ENCODE assay signal across 1 cellular context in the genomic region with DNA sequence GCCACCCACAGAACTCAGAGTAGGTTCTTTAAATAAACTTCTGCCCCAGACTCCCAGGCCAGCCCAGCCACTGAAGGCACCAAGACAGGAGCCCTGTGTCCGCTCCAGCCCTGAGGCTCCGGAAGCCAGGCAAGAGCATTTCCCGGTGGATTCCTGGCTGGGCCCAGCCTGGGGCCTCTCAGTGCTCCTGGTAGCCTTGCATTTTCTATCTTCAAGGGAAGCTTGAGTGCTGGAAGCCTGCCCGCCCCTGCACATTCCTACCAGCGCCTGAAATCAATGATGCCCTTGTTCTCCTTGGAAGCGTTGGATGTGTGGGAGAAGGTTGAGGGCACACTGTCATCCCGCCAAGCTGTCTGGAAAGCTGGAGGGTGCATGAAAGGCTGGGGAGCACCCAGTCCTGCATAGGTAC.
TF ChIP-seq lines count a peak whose summit lies in the region.

No MANE protein-coding gene starts in this region.

TF ChIP-seq in HepG2, 621 proteins besides CTCF, POLR2A, EP300 and RAD21 (continued from another document and continues in another):
- TF ChIP-seq TCF7 (IDR thresholded peaks at IDR 0.05; ENCODE audit: low read depth) = 0 out of 2 replicates have a peak, but pooled peaks have one; percentile 15
- peak; percentile 6; the same call in 1 of the 2 replicates for TF ChIP-seq FOXP4 (CRISPR knock-in tag; IDR thresholded peaks at IDR 0.05)
- TF ChIP-seq ZNF713 (CRISPR knock-in tag; IDR thresholded peaks at IDR 0.05) = no peak
- TF ChIP-seq KLF11 (CRISPR knock-in tag; IDR thresholded peaks at IDR 0.05) = no peak
- no peak for TF ChIP-seq MIER2 (CRISPR knock-in tag; IDR thresholded peaks at IDR 0.05)
- TF ChIP-seq MXI1 (IDR thresholded peaks at IDR 0.05; ENCODE audit: borderline replicate concordance, low read depth, low read length) = no peak
- TF ChIP-seq, protein P1, sequence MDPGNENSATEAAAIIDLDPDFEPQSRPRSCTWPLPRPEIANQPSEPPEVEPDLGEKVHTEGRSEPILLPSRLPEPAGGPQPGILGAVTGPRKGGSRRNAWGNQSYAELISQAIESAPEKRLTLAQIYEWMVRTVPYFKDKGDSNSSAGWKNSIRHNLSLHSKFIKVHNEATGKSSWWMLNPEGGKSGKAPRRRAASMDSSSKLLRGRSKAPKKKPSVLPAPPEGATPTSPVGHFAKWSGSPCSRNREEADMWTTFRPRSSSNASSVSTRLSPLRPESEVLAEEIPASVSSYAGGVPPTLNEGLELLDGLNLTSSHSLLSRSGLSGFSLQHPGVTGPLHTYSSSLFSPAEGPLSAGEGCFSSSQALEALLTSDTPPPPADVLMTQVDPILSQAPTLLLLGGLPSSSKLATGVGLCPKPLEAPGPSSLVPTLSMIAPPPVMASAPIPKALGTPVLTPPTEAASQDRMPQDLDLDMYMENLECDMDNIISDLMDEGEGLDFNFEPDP (CRISPR knock-in tag; conservative IDR thresholded peaks at IDR 0.05) = no peak
- TF ChIP-seq CEBPG (CRISPR knock-in tag; IDR thresholded peaks at IDR 0.05) = 0 out of 2 replicates have a peak, but pooled peaks have one; percentile 4
- no peak for TF ChIP-seq MLLT10 (CRISPR knock-in tag; IDR thresholded peaks at IDR 0.05)
- TF ChIP-seq, protein P2, sequence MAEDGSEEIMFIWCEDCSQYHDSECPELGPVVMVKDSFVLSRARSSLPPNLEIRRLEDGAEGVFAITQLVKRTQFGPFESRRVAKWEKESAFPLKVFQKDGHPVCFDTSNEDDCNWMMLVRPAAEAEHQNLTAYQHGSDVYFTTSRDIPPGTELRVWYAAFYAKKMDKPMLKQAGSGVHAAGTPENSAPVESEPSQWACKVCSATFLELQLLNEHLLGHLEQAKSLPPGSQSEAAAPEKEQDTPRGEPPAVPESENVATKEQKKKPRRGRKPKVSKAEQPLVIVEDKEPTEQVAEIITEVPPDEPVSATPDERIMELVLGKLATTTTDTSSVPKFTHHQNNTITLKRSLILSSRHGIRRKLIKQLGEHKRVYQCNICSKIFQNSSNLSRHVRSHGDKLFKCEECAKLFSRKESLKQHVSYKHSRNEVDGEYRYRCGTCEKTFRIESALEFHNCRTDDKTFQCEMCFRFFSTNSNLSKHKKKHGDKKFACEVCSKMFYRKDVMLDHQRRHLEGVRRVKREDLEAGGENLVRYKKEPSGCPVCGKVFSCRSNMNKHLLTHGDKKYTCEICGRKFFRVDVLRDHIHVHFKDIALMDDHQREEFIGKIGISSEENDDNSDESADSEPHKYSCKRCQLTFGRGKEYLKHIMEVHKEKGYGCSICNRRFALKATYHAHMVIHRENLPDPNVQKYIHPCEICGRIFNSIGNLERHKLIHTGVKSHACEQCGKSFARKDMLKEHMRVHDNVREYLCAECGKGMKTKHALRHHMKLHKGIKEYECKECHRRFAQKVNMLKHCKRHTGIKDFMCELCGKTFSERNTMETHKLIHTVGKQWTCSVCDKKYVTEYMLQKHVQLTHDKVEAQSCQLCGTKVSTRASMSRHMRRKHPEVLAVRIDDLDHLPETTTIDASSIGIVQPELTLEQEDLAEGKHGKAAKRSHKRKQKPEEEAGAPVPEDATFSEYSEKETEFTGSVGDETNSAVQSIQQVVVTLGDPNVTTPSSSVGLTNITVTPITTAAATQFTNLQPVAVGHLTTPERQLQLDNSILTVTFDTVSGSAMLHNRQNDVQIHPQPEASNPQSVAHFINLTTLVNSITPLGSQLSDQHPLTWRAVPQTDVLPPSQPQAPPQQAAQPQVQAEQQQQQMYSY (CRISPR knock-in tag; IDR thresholded peaks at IDR 0.05) = 0 out of 2 replicates have a peak, but pooled peaks have one; percentile 44
- TF ChIP-seq SCMH1 (CRISPR knock-in tag; IDR thresholded peaks at IDR 0.05; ENCODE audit: borderline replicate concordance) = no peak
- TF ChIP-seq, protein P3, sequence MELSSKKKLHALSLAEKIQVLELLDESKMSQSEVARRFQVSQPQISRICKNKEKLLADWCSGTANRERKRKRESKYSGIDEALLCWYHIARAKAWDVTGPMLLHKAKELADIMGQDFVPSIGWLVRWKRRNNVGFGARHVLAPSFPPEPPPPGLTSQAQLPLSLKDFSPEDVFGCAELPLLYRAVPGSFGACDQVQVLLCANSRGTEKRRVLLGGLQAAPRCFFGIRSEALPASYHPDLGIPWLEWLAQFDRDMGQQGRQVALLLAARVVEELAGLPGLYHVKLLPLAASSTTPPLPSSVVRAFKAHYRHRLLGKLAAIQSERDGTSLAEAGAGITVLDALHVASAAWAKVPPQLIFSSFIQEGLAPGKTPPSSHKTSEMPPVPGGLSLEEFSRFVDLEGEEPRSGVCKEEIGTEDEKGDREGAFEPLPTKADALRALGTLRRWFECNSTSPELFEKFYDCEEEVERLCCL (CRISPR knock-in tag; IDR thresholded peaks at IDR 0.05; ENCODE audit: borderline replicate concordance) = no peak
- TF ChIP-seq HIC2 (CRISPR knock-in tag; IDR thresholded peaks at IDR 0.05; ENCODE audit: low read depth) = peak; percentile 16; the same call in 1 of the 2 replicates
- peak; percentile 88 for TF ChIP-seq TEAD3 (CRISPR knock-in tag; optimal IDR thresholded peaks at IDR 0.05; ENCODE audit: borderline replicate concordance)
- TF ChIP-seq ATF2 (CRISPR knock-in tag; IDR thresholded peaks at IDR 0.05) = no peak
- peak; percentile 9; the same call in 1 of the 2 replicates for TF ChIP-seq STAG1 (CRISPR knock-in tag; IDR thresholded peaks at IDR 0.05)
- TF ChIP-seq ZFP91 (CRISPR knock-in tag; IDR thresholded peaks at IDR 0.05; ENCODE audit: borderline replicate concordance) = peak; percentile 59; the same call in 1 of the 2 replicates
- 0 out of 2 replicates have a peak, but pooled peaks have one; percentile 20 for TF ChIP-seq ZNF350 (CRISPR knock-in tag; IDR thresholded peaks at IDR 0.05; ENCODE audit: borderline replicate concordance, low read depth)
- TF ChIP-seq KMT2B (CRISPR knock-in tag; IDR thresholded peaks at IDR 0.05) = no peak
- TF ChIP-seq PHF21A (CRISPR knock-in tag; IDR thresholded peaks at IDR 0.05) = peak; percentile 50; the same call in 1 of the 2 replicates
- no peak for TF ChIP-seq ATF7 (IDR thresholded peaks at IDR 0.05)
- no peak for TF ChIP-seq ATF7 (CRISPR knock-in tag; IDR thresholded peaks at IDR 0.05)
- peak; percentile 55; the same call in 1 of the 2 replicates for TF ChIP-seq KAT8 (CRISPR knock-in tag; IDR thresholded peaks at IDR 0.05)
- TF ChIP-seq HNF1A (IDR thresholded peaks at IDR 0.05; ENCODE audit: low read depth) = no peak
- 0 out of 2 replicates have a peak, but pooled peaks have one; percentile 4 for TF ChIP-seq HNF1A (CRISPR knock-in tag; IDR thresholded peaks at IDR 0.05; ENCODE audit: borderline replicate concordance)
- no peak for TF ChIP-seq SNAI1 (CRISPR knock-in tag; IDR thresholded peaks at IDR 0.05; ENCODE audit: borderline replicate concordance)
- TF ChIP-seq ZNF256 (CRISPR knock-in tag; conservative IDR thresholded peaks at IDR 0.05) = no peak
- no peak for TF ChIP-seq ZNF549 (CRISPR knock-in tag; IDR thresholded peaks at IDR 0.05)
- TF ChIP-seq THAP11 (CRISPR knock-in tag; IDR thresholded peaks at IDR 0.05) = 0 out of 2 replicates have a peak, but pooled peaks have one; percentile 9
- no peak for TF ChIP-seq PRPF4 (IDR thresholded peaks at IDR 0.05; ENCODE audit: low read depth, low read length, poor library complexity, severe bottlenecking)
- TF ChIP-seq ZNF577 (CRISPR knock-in tag; IDR thresholded peaks at IDR 0.05; ENCODE audit: borderline replicate concordance, low read depth) = no peak
- no peak for TF ChIP-seq ZNF260 (CRISPR knock-in tag; IDR thresholded peaks at IDR 0.05; ENCODE audit: borderline replicate concordance, low read depth)
- peak; percentile 61; the same call in 1 of the 2 replicates for TF ChIP-seq NCOR1 (IDR thresholded peaks at IDR 0.05; ENCODE audit: borderline replicate concordance, low read length)
- no peak for TF ChIP-seq ETS1 (CRISPR knock-in tag; IDR thresholded peaks at IDR 0.05)
- TF ChIP-seq RAD51 (IDR thresholded peaks at IDR 0.05; ENCODE audit: borderline replicate concordance) = no peak
- peak; percentile 72; the same call in 1 of the 2 replicates for TF ChIP-seq ETV5 (CRISPR knock-in tag; IDR thresholded peaks at IDR 0.05; ENCODE audit: borderline replicate concordance)
- TF ChIP-seq SOX13 (IDR thresholded peaks at IDR 0.05) = no peak
- peak in 1 of 2 experiments; percentile 42; a peak in 1 of 4 replicates for TF ChIP-seq SOX13 (CRISPR knock-in tag; conservative IDR thresholded peaks at IDR 0.05 in 1 of 2, IDR thresholded peaks at IDR 0.05 in 1 of 2)
- 0 out of 2 replicates have a peak, but pooled peaks have one; percentile 60 for TF ChIP-seq ERF (CRISPR knock-in tag; IDR thresholded peaks at IDR 0.05)
- peak; percentile 47; the same call in 1 of the 2 replicates for TF ChIP-seq ZNF501 (CRISPR knock-in tag; IDR thresholded peaks at IDR 0.05)
